Comparison of ENCODE assay signal across 8 cellular contexts in genomic region chr2:203532957-203533695, GRCh38. TPM values are rescaled to one million over a fixed set of nuclear protein-coding genes. Genes with fewer than 3 reads are reported as not detected.
DNase-seq lines count a peak whose midpoint lies in the region; ATAC-seq and TF ChIP-seq lines count a peak whose summit lies in the region.

No MANE protein-coding gene starts in this region.

- H2AFZ ChIP-seq in IMR-90 (replicated peaks; ENCODE audit: low read length, poor library complexity): no peak overlapping the region

- peak overlapping the region in 5 of 10 experiments; percentile 78 to 98 (median 87); a peak in 10 of 20 replicates for H3K4me3 ChIP-seq in BLaER1 treated with 17β-estradiol and CSF1 and Interleukin-3, amounts not matched to agents 10 nM and 100 nM
- peak overlapping the region; percentile 58 for H3K4me3 ChIP-seq in IMR-90 (ENCODE audit: insufficient read depth, low read depth, low read length)

- H3K27me3 ChIP-seq in BLaER1 treated with 17β-estradiol and CSF1 and Interleukin-3, amounts not matched to agents 10 nM and 100 nM: peaks cover 19 to 74% (median 61%) of the 10 kb centered on the region in 11 experiments; a peak in 21 of 22 replicates
- H3K27me3 ChIP-seq in IMR-90 (ENCODE audit: control insufficient read depth, insufficient read depth, low read length): no peaks in the 10 kb centered on the region

- peak overlapping the region; percentile 91 for H3K27ac Mint-ChIP-seq in dendritic cell treated with granulocyte-macrophage colony-stimulating factor and Interleukin-4, amounts not matched to agents 40 ng/mL and 50 ng/mL, for 4 days
- no peak overlapping the region for H3K27ac Mint-ChIP-seq in stimulated activated memory B cell treated with anti-CD40 and anti-IgM and Interleukin-4, amounts not matched to agents 10 μg/mL and 1 μg/mL and 100 μg/mL, for 72 hours

- H4K91ac ChIP-seq in IMR-90 (ENCODE audit: insufficient read depth, low read depth, low read length): no peak overlapping the region

- WGBS in IMR-90 (ENCODE audit: extremely low coverage in 2 of 2, insufficient read length in 1 of 2), 2 experiments: 0 to 100% methylated on average over 1 to 3 of the region's 7 CpGs

- H3K14ac ChIP-seq in IMR-90 (replicated peaks; ENCODE audit: low read depth, low read length): no peak overlapping the region

- H3K56ac ChIP-seq in IMR-90 (ENCODE audit: extremely low read depth, insufficient read depth, low read length): no peak overlapping the region

- TF ChIP-seq RAD21 in IMR-90 (IDR thresholded peaks at IDR 0.05; ENCODE audit: low read length): no peak; the same call in 1 of the 2 replicates

- peak overlapping the region in 9 of 11 experiments; percentile 82 to 100 (median 96); a peak in 13 of 22 replicates for H3K4me2 ChIP-seq in BLaER1 treated with 17β-estradiol and CSF1 and Interleukin-3, amounts not matched to agents 10 nM and 100 nM
- peak overlapping the region; percentile 93 for H3K4me2 ChIP-seq in IMR-90 (ENCODE audit: low read depth, low read length)

- H2BK5ac ChIP-seq in IMR-90 (ENCODE audit: low read depth, low read length, poor library complexity, severe bottlenecking): no peak overlapping the region

- peaks cover 0 to 61% (median 10%) of the 10 kb centered on the region in 11 experiments; a peak in 15 of 22 replicates for H4K20me1 ChIP-seq in BLaER1 treated with 17β-estradiol and CSF1 and Interleukin-3, amounts not matched to agents 10 nM and 100 nM
- H4K20me1 ChIP-seq in IMR-90 (ENCODE audit: insufficient read depth, low read length): peaks cover 13% of the 10 kb centered on the region

- peaks cover 34% of the 10 kb centered on the region for H3K27me3 Mint-ChIP-seq in dendritic cell treated with granulocyte-macrophage colony-stimulating factor and Interleukin-4, amounts not matched to agents 40 ng/mL and 50 ng/mL, for 4 days
- peaks cover 84% of the 10 kb centered on the region for H3K27me3 Mint-ChIP-seq in stimulated activated memory B cell treated with anti-CD40 and anti-IgM and Interleukin-4, amounts not matched to agents 10 μg/mL and 1 μg/mL and 100 μg/mL, for 72 hours

- H3K9ac ChIP-seq in BLaER1 treated with 17β-estradiol and CSF1 and Interleukin-3, amounts not matched to agents 10 nM and 100 nM: peak overlapping the region in 3 of 11 experiments; percentile 22 to 90 (median 74); a peak in 5 of 22 replicates
- H3K9ac ChIP-seq in IMR-90 (ENCODE audit: low read depth, low read length): peak overlapping the region; percentile 84

- H3K9me1 ChIP-seq in IMR-90 (ENCODE audit: insufficient read depth, low read length): no peaks in the 10 kb centered on the region

- peaks cover 9 to 36% of the 10 kb centered on the region in 2 experiments; a peak in 3 of 4 replicates for H3K79me1 ChIP-seq in IMR-90 (ENCODE audit: low read depth in 1 of 2, low read length in 2 of 2)

- no peak overlapping the region for H3K18ac ChIP-seq in IMR-90 (ENCODE audit: low read depth, low read length)

- H3K4me3 Mint-ChIP-seq in dendritic cell treated with granulocyte-macrophage colony-stimulating factor and Interleukin-4, amounts not matched to agents 40 ng/mL and 50 ng/mL, for 4 days: peak overlapping the region; percentile 84
- H3K4me3 Mint-ChIP-seq in stimulated activated memory B cell treated with anti-CD40 and anti-IgM and Interleukin-4, amounts not matched to agents 10 μg/mL and 1 μg/mL and 100 μg/mL, for 72 hours: no peak overlapping the region

- no peak overlapping the region for H2BK20ac ChIP-seq in IMR-90 (ENCODE audit: low read depth, low read length)

- POLR2A ChIA-PET in IMR-90 (lab: Charles Lee; ENCODE audit: unreplicated experiment): interaction anchor here (0.5 to 0.8 kb wide), 3 partner anchors 82 to 606 kb away, joined by 3 read pairs; no protein-coding TSS in a partner anchor

- H2BK15ac ChIP-seq in IMR-90 (ENCODE audit: low read depth, low read length): no peak overlapping the region

- peaks cover 14 to 65% (median 23%) of the 10 kb centered on the region in 10 experiments; a peak in 19 of 20 replicates for H3K4me1 ChIP-seq in BLaER1 treated with 17β-estradiol and CSF1 and Interleukin-3, amounts not matched to agents 10 nM and 100 nM
- H3K4me1 ChIP-seq in IMR-90 (ENCODE audit: control insufficient read depth, insufficient read depth, low read length): no peaks in the 10 kb centered on the region; the same call in 1 of the 2 replicates

- TF ChIP-seq POLR2A in IMR-90 (IDR thresholded peaks at IDR 0.05; ENCODE audit: low read depth, low read length): no peak

- BruUV-seq in IMR-90 (replicated peaks; lab: Mats Ljungman, UMichigan): no TSS peak

- peak overlapping the region; percentile 84; the same call in 1 of the 2 replicates for H3K23ac ChIP-seq in IMR-90 (ENCODE audit: low read depth, low read length)

- no peak for TF ChIP-seq CTCF in IMR-90 (conservative IDR thresholded peaks at IDR 0.05; ENCODE audit: low read depth, low read length)

- peak overlapping the region in 1 of 2 experiments; percentile 1; a peak in 1 of 4 replicates for H4K8ac ChIP-seq in IMR-90 (ENCODE audit: low read depth in 2 of 2, low read length in 2 of 2)

- dilution Hi-C loops in IMR-90 (cut with HindIII; ENCODE audit: low sequenced_read_pairs, unreplicated experiment): no loop called here

- peaks cover 16% of the 10 kb centered on the region for H3K36me3 Mint-ChIP-seq in dendritic cell treated with granulocyte-macrophage colony-stimulating factor and Interleukin-4, amounts not matched to agents 40 ng/mL and 50 ng/mL, for 4 days (ENCODE audit: low read depth)
- H3K36me3 Mint-ChIP-seq in stimulated activated memory B cell treated with anti-CD40 and anti-IgM and Interleukin-4, amounts not matched to agents 10 μg/mL and 1 μg/mL and 100 μg/mL, for 72 hours: no peaks in the 10 kb centered on the region

- H3K27ac ChIP-seq in BLaER1 treated with 17β-estradiol and CSF1 and Interleukin-3, amounts not matched to agents 10 nM and 100 nM: no peak overlapping the region
- no peak overlapping the region for H3K27ac ChIP-seq in IMR-90 (ENCODE audit: insufficient read depth, low read length)

- H3K4ac ChIP-seq in IMR-90 (ENCODE audit: low read depth, low read length): no peak overlapping the region

- peaks cover 31% of the 10 kb centered on the region for H3K4me1 Mint-ChIP-seq in dendritic cell treated with granulocyte-macrophage colony-stimulating factor and Interleukin-4, amounts not matched to agents 40 ng/mL and 50 ng/mL, for 4 days (ENCODE audit: low read depth)
- peaks cover 22% of the 10 kb centered on the region for H3K4me1 Mint-ChIP-seq in stimulated activated memory B cell treated with anti-CD40 and anti-IgM and Interleukin-4, amounts not matched to agents 10 μg/mL and 1 μg/mL and 100 μg/mL, for 72 hours

- ATAC-seq in IMR-90 (ENCODE audit: low read depth) (no peak), GM18909 (IDR thresholded peaks at IDR 0.05; ENCODE audit: poor library complexity, unreplicated experiment) (no peak)
- ATAC-seq in stimulated activated memory B cell treated with anti-CD40 and anti-IgM and Interleukin-4, amounts not matched to agents 10 μg/mL and 1 μg/mL and 100 μg/mL, for 72 hours: no peak

- no peak overlapping the region for H4K5ac ChIP-seq in IMR-90 (ENCODE audit: low read depth, low read length)

- intact Hi-C loops in IMR-90 (cut with micrococcal nuclease): loop anchor here (5.0 kb wide), 1 partner anchor 36 kb away; no protein-coding TSS in a partner anchor
- intact Hi-C loops in dendritic cell treated with granulocyte-macrophage colony-stimulating factor and Interleukin-4, amounts not matched to agents 40 ng/mL and 50 ng/mL, for 4 days (cut with micrococcal nuclease): no loop called here

- peaks cover 8 to 21% (median 14%) of the 10 kb centered on the region in 11 experiments for H3K9me3 ChIP-seq in BLaER1 treated with 17β-estradiol and CSF1 and Interleukin-3, amounts not matched to agents 10 nM and 100 nM (replicated peaks in 1 of 11)
- H3K9me3 ChIP-seq in IMR-90 (ENCODE audit: control insufficient read depth, insufficient read depth, low read length): no peaks in the 10 kb centered on the region

- CTCF ChIA-PET in IMR-90 (lab: Yijun Ruan, JAX): interaction anchor here (0.9 kb wide), 1 partner anchor 282 kb away, joined by 3 read pairs; no protein-coding TSS in a partner anchor

- H3K9me3 Mint-ChIP-seq in dendritic cell treated with granulocyte-macrophage colony-stimulating factor and Interleukin-4, amounts not matched to agents 40 ng/mL and 50 ng/mL, for 4 days: peaks cover 6% of the 10 kb centered on the region
- H3K9me3 Mint-ChIP-seq in stimulated activated memory B cell treated with anti-CD40 and anti-IgM and Interleukin-4, amounts not matched to agents 10 μg/mL and 1 μg/mL and 100 μg/mL, for 72 hours: peaks cover 8% of the 10 kb centered on the region

- no peak overlapping the region for H2BK120ac ChIP-seq in IMR-90 (ENCODE audit: low read depth, low read length)

- H3K36me3 ChIP-seq in BLaER1 treated with 17β-estradiol and CSF1 and Interleukin-3, amounts not matched to agents 10 nM and 100 nM: peaks cover 0 to 6% (median 0%) of the 10 kb centered on the region in 11 experiments; a peak in 1 of 22 replicates
- no peaks in the 10 kb centered on the region for H3K36me3 ChIP-seq in IMR-90 (ENCODE audit: control insufficient read depth, insufficient read depth, low read length)

- in situ Hi-C loops in IMR-90 (cut with MboI; ENCODE audit: low sequenced_read_pairs): no loop called here

- H2AK5ac ChIP-seq in IMR-90 (ENCODE audit: low read depth, low read length): no peak overlapping the region

- H2AK9ac ChIP-seq in IMR-90 (replicated peaks; ENCODE audit: low read depth, low read length, poor library complexity): no peak overlapping the region

- peak; percentile 36 for DNase-seq in IMR-90
- peak; percentile 19 for DNase-seq in midbrain (lab: John Stamatoyannopoulos, UW)
- no peak for DNase-seq in MV-4-11 (lab: John Stamatoyannopoulos, UW)
- no peak for DNase-seq in central memory CD4-positive, alpha-beta T cell

TF ChIP-seq in IMR-90, 13 proteins besides CTCF, POLR2A, EP300 and RAD21 (continues in another document):
- TF ChIP-seq USF2 (IDR thresholded peaks at IDR 0.05; ENCODE audit: low read depth, low read length) (no peak), RCOR1 (IDR thresholded peaks at IDR 0.05; ENCODE audit: insufficient replicate concordance, low read length) (no peak), SMC3 (IDR thresholded peaks at IDR 0.05; ENCODE audit: low read depth, low read length) (no peak), CHD1 (IDR thresholded peaks at IDR 0.05; ENCODE audit: low read depth, low read length) (no peak), MXI1 (IDR thresholded peaks at IDR 0.05; ENCODE audit: borderline replicate concordance, low read depth, low read length) (no peak)

RNA-seq across cellular contexts. Expression of gene RAPH1, which starts 2.0 kb away (rescaled TPM):
- total RNA-seq in IMR-90 (2012; rRNA removed): 13.1 and 15.1 TPM in 2 replicates
- 5.2 and 7.5 TPM in 2 replicates for polyA plus RNA-seq in IMR-90 (2012; rRNA removed)
- 3.1 and 5.5 TPM in 2 replicates for polyA plus RNA-seq in IMR-90 (2012; cell fraction: cytosol; rRNA removed)
- polyA plus RNA-seq in IMR-90 (2012; cell fraction: nucleus; rRNA removed; ENCODE audit: low replicate concordance): 4.1 and 12.6 TPM in 2 replicates

Comparison
In these comparisons a context has a peak if more than half of its experiments do, and no peak if none do; other contexts are left out.
1. DNase-seq: peak in IMR-90 (single experiment) and midbrain (single experiment); none in MV-4-11 (single experiment) and central memory CD4-positive, alpha-beta T cell (single experiment).